7 cellular contexts compared by ENCODE assay signal in the genomic region with DNA sequence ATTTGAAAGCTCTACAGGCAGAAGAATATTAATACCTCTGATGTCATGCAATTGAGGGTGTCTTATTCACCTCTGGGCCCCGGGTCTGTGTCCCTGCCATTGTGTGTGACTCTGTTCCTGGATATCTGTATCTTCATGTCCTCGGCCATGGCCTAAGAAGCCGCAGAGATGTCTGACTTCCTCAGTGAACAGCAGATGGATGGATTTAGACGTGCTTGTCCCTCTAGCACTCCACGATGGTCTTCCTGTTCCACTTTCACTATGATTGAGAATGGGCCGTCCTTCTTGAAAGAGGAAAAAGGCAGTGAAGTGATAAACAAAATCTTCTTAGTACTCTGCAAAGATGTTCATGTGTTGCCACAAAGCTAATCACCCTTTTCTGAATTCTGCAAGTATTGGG.
DNase-seq lines count a peak whose midpoint lies in the region; ATAC-seq and TF ChIP-seq lines count a peak whose summit lies in the region.

No MANE protein-coding gene starts in this region.

- DNase-seq in T-helper 17 cell (no peak), natural killer cell (no peak), amniotic stem cell (lab: John Stamatoyannopoulos, UW) (no peak), ovary (no peak), NCI-H510A (lab: John Stamatoyannopoulos, UW) (no peak)

- H3K36me3 ChIP-seq in ovary, result no peaks in the 10 kb centered on the region

- no peak for TF ChIP-seq CTCF in natural killer cell (IDR thresholded peaks at IDR 0.05)
- TF ChIP-seq CTCF in ovary (IDR thresholded peaks at IDR 0.05), result no peak

- intact Hi-C loops in natural killer cell (cut with micrococcal nuclease), result no loop called here
- intact Hi-C loops in ovary (cut with DNase I), result no loop called here

- ATAC-seq in GM19043 (IDR thresholded peaks at IDR 0.05; ENCODE audit: low read depth, unreplicated experiment) (peak; percentile 70), HG02852 (IDR thresholded peaks at IDR 0.05; ENCODE audit: unreplicated experiment) (peak; percentile 81), T-helper 17 cell (peak; percentile 65), natural killer cell (peak; percentile 79 to 81 (median 80))

- no peaks in the 10 kb centered on the region for H3K27me3 ChIP-seq in ovary

- TF ChIP-seq EP300 in ovary (IDR thresholded peaks at IDR 0.05), result no peak

- H3K36me3 Mint-ChIP-seq in T-helper 17 cell (ENCODE audit: low read depth) (no peaks in the 10 kb centered on the region), natural killer cell (no peaks in the 10 kb centered on the region)

- H3K9me3 Mint-ChIP-seq in natural killer cell, result no peaks in the 10 kb centered on the region

- TF ChIP-seq POLR2A in ovary (IDR thresholded peaks at IDR 0.05), result no peak

- H3K4me3 Mint-ChIP-seq in T-helper 17 cell, result peak overlapping the region; percentile 82
- peak overlapping the region; percentile 80 for H3K4me3 Mint-ChIP-seq in natural killer cell

- no peak overlapping the region for H3K27ac ChIP-seq in ovary

- 83 to 94% (median 84%) methylated on average over 6 of the region's 6 CpGs for WGBS in ovary, 3 donors

- no peaks in the 10 kb centered on the region for H3K27me3 Mint-ChIP-seq in T-helper 17 cell
- no peaks in the 10 kb centered on the region for H3K27me3 Mint-ChIP-seq in natural killer cell (ENCODE audit: low read depth in 2 of 2)

- H3K9me3 ChIP-seq in T-helper 17 cell (ENCODE audit: control insufficient read depth, low read length, poor library complexity, severe bottlenecking), result no peaks in the 10 kb centered on the region
- H3K9me3 ChIP-seq in ovary, result no peaks in the 10 kb centered on the region

- H3K27ac Mint-ChIP-seq in T-helper 17 cell, result peak overlapping the region; percentile 91
- H3K27ac Mint-ChIP-seq in natural killer cell, result peak overlapping the region; percentile 86 to 89

- H3K4me1 Mint-ChIP-seq in T-helper 17 cell (peaks cover 72% of the 10 kb centered on the region), natural killer cell (peaks cover 85 to 92% of the 10 kb centered on the region in 2 donors)

- no peak overlapping the region for H3K4me3 ChIP-seq in ovary

- H3K4me1 ChIP-seq in ovary (ENCODE audit: insufficient read depth), result peaks cover 3% of the 10 kb centered on the region
